Comparison of ENCODE assay signal across 1 cellular context in the genomic region with DNA sequence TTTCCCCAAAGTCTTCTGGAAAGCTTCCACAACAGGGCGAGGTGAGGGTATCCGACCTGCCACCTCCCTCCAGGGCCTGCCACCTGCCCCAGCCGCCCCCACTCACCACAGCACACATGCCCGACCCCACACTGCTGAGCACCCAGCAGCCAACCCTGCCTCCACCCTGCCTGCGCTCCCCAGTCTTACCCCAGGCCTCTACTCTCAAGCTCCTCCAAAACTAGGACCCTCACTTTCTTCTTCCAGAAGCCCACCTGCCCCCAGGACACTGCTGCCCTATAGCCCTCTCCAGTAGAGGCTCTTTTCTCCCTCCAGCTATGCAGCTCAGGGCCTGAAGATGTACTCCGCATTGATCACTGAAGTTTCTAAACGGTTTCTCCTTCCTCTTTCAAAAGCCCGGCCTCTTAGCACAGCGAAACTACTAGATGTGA.
TF ChIP-seq lines count a peak whose summit lies in the region.

No MANE protein-coding gene starts in this region.

TF ChIP-seq in H1, 55 proteins besides CTCF, POLR2A, EP300 and RAD21:
- TF ChIP-seq, protein P1, sequence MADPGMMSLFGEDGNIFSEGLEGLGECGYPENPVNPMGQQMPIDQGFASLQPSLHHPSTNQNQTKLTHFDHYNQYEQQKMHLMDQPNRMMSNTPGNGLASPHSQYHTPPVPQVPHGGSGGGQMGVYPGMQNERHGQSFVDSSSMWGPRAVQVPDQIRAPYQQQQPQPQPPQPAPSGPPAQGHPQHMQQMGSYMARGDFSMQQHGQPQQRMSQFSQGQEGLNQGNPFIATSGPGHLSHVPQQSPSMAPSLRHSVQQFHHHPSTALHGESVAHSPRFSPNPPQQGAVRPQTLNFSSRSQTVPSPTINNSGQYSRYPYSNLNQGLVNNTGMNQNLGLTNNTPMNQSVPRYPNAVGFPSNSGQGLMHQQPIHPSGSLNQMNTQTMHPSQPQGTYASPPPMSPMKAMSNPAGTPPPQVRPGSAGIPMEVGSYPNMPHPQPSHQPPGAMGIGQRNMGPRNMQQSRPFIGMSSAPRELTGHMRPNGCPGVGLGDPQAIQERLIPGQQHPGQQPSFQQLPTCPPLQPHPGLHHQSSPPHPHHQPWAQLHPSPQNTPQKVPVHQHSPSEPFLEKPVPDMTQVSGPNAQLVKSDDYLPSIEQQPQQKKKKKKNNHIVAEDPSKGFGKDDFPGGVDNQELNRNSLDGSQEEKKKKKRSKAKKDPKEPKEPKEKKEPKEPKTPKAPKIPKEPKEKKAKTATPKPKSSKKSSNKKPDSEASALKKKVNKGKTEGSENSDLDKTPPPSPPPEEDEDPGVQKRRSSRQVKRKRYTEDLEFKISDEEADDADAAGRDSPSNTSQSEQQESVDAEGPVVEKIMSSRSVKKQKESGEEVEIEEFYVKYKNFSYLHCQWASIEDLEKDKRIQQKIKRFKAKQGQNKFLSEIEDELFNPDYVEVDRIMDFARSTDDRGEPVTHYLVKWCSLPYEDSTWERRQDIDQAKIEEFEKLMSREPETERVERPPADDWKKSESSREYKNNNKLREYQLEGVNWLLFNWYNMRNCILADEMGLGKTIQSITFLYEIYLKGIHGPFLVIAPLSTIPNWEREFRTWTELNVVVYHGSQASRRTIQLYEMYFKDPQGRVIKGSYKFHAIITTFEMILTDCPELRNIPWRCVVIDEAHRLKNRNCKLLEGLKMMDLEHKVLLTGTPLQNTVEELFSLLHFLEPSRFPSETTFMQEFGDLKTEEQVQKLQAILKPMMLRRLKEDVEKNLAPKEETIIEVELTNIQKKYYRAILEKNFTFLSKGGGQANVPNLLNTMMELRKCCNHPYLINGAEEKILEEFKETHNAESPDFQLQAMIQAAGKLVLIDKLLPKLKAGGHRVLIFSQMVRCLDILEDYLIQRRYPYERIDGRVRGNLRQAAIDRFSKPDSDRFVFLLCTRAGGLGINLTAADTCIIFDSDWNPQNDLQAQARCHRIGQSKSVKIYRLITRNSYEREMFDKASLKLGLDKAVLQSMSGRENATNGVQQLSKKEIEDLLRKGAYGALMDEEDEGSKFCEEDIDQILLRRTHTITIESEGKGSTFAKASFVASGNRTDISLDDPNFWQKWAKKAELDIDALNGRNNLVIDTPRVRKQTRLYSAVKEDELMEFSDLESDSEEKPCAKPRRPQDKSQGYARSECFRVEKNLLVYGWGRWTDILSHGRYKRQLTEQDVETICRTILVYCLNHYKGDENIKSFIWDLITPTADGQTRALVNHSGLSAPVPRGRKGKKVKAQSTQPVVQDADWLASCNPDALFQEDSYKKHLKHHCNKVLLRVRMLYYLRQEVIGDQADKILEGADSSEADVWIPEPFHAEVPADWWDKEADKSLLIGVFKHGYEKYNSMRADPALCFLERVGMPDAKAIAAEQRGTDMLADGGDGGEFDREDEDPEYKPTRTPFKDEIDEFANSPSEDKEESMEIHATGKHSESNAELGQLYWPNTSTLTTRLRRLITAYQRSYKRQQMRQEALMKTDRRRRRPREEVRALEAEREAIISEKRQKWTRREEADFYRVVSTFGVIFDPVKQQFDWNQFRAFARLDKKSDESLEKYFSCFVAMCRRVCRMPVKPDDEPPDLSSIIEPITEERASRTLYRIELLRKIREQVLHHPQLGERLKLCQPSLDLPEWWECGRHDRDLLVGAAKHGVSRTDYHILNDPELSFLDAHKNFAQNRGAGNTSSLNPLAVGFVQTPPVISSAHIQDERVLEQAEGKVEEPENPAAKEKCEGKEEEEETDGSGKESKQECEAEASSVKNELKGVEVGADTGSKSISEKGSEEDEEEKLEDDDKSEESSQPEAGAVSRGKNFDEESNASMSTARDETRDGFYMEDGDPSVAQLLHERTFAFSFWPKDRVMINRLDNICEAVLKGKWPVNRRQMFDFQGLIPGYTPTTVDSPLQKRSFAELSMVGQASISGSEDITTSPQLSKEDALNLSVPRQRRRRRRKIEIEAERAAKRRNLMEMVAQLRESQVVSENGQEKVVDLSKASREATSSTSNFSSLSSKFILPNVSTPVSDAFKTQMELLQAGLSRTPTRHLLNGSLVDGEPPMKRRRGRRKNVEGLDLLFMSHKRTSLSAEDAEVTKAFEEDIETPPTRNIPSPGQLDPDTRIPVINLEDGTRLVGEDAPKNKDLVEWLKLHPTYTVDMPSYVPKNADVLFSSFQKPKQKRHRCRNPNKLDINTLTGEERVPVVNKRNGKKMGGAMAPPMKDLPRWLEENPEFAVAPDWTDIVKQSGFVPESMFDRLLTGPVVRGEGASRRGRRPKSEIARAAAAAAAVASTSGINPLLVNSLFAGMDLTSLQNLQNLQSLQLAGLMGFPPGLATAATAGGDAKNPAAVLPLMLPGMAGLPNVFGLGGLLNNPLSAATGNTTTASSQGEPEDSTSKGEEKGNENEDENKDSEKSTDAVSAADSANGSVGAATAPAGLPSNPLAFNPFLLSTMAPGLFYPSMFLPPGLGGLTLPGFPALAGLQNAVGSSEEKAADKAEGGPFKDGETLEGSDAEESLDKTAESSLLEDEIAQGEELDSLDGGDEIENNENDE (IDR thresholded peaks at IDR 0.05; ENCODE audit: insufficient replicate concordance, low read length): no peak
- TF ChIP-seq, protein P2, sequence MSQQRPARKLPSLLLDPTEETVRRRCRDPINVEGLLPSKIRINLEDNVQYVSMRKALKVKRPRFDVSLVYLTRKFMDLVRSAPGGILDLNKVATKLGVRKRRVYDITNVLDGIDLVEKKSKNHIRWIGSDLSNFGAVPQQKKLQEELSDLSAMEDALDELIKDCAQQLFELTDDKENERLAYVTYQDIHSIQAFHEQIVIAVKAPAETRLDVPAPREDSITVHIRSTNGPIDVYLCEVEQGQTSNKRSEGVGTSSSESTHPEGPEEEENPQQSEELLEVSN (IDR thresholded peaks at IDR 0.05): no peak
- TF ChIP-seq CBX5 (IDR thresholded peaks at IDR 0.05; ENCODE audit: low read depth, low read length) (no peak), RFX5 (IDR thresholded peaks at IDR 0.05; ENCODE audit: borderline replicate concordance, low read depth, low read length) (no peak), TAF7 (optimal IDR thresholded peaks at IDR 0.05; ENCODE audit: borderline replicate concordance, low read depth, low read length) (no peak), SRF (IDR thresholded peaks at IDR 0.05; ENCODE audit: low read depth, low read length) (no peak), KDM5A (IDR thresholded peaks at IDR 0.05; ENCODE audit: low read length) (no peak), POLR2AphosphoS5 (IDR thresholded peaks at IDR 0.05; ENCODE audit: low read depth, low read length) (no peak), SIRT6 (IDR thresholded peaks at IDR 0.05; ENCODE audit: low read length) (no peak)
TF ChIP-seq in H1: peak in this region for 0.
